15 cellular contexts compared by ENCODE assay signal in the genomic region with DNA sequence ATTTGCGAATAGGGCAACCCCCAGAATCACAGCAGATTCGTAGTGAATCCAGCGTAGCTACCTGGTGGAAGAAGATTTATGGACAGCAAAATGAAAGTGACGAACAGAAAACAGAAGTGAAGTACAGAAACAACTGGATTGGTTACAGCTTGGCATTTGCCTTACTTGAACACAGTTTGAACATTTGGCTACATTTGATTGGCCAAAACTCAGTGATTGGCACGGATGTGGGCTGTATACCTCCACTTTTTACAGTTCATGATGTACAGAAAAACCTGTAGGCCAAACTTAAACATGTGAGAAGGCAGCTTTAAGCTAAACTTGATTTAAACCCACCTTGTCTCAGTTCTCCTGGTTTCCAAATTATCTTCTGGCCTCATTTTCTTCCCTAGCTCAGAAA.
"Had no signal": no experiment of that assay in that cellular context is flagged by ENCODE, and none has a peak within 500 bp of the region (broad histone marks: within the 10 kb centered on the region; RNA-seq: fewer than 3 reads in every experiment).

No MANE protein-coding gene starts in this region.

- DNase-seq: activated CD4-positive, alpha-beta T cell treated with anti-CD3 and anti-CD28 coated beads for 1 hour; activated CD8-positive, alpha-beta memory T cell treated with anti-CD3 and anti-CD28 coated beads, Interleukin-2, amount 50 U/mL, for 48 hours; activated CD8-positive, alpha-beta T cell treated with anti-CD3 and anti-CD28 coated beads, Interleukin-2, amount 10 ng/mL, durations not matched to agents 7 days and 5 days; activated naive CD4-positive, alpha-beta T cell; activated naive CD8-positive, alpha-beta T cell treated with anti-CD3 and anti-CD28 coated beads, Interleukin-2, amount 50 U/mL, for 24 hours; foreskin melanocyte; head of caudate nucleus; left lung; mesendoderm; ovary; stimulated activated CD4-positive, alpha-beta T cell treated with anti-CD3 and anti-CD28 coated beads, Interleukin-15, amount 100 ng/mL, for 24 hours; thyroid gland had no signal

- H3K4me3 ChIP-seq: ascending aorta, left lung, ovary, thyroid gland had no signal

- ATAC-seq: activated CD8-positive, alpha-beta T cell treated with anti-CD3 and anti-CD28 coated beads, Interleukin-2, amount 10 ng/mL, durations not matched to agents 7 days and 5 days; activated naive CD8-positive, alpha-beta T cell treated with anti-CD3 and anti-CD28 coated beads, Interleukin-2, amount 50 U/mL, for 24 hours; left lung had no signal

- H3K4me1 ChIP-seq: ascending aorta, thyroid gland had no signal

- H3K27ac ChIP-seq: ascending aorta, left lung, ovary, thyroid gland had no signal

- H3K9me3 ChIP-seq: ascending aorta, left lung, ovary, thyroid gland had no signal

- H3K36me3 ChIP-seq: ascending aorta, left lung, ovary, thyroid gland had no signal

- H3K27me3 ChIP-seq: ascending aorta, left lung, ovary, thyroid gland had no signal

- FAIRE-seq: islet of Langerhans, urothelium cell line had no signal
